In genomic region chr7:156549636-156550035, GRCh38 we compare ENCODE assay signal across 30 cellular contexts.
"Had no signal": no experiment of that assay in that cellular context is flagged by ENCODE, and none has a peak within 500 bp of the region (broad histone marks: within the 10 kb centered on the region; RNA-seq: fewer than 3 reads in every experiment).

No MANE protein-coding gene starts in this region.

- ATAC-seq: naive thymus-derived CD8-positive, alpha-beta T cell; psoas muscle; right cardiac atrium; right lobe of liver; stimulated activated effector memory CD8-positive, alpha-beta T cell treated with anti-CD3 and anti-CD28 coated beads, Interleukin-12 subunit alpha, Interleukin-12 subunit beta, amount 100 ng/mL, for 72 hours; stimulated activated naive B cell treated with anti-CD40 and anti-IgM and Interleukin-4, amounts not matched to agents 10 μg/mL and 1 μg/mL and 100 μg/mL, for 72 hours had no signal

- DNase-seq: naive B cell; naive thymus-derived CD8-positive, alpha-beta T cell; nephron progenitor cell; nucleus accumbens; ovary; posterior cingulate gyrus; psoas muscle; right cardiac atrium; right lobe of liver; sigmoid colon; small intestine; stimulated activated CD4-positive, alpha-beta T cell treated with anti-CD3 and anti-CD28 coated beads, Interleukin-15, amount 100 ng/mL, for 24 hours; stimulated activated CD4-positive, alpha-beta T cell treated with anti-CD3 and anti-CD28 coated beads, Interleukin-2, amount 100 ng/mL, for 24 hours; stimulated activated CD4-positive, alpha-beta T cell treated with anti-CD3 and anti-CD28 coated beads, Interleukin-2, amount 100 ng/mL, for 48 hours; stimulated activated CD4-positive, alpha-beta T cell treated with anti-CD3 and anti-CD28 coated beads, Interleukin-4, amount 100 ng/mL, for 24 hours; stimulated activated naive B cell treated with anti-CD40 and anti-IgM and Interleukin-4, amounts not matched to agents 10 μg/mL and 1 μg/mL and 100 μg/mL, for 72 hours; stimulated activated naive CD4-positive, alpha-beta T cell treated with Interleukin-2 at 50 U/mL for 16 hours; stomach; thyroid gland; trophoblast cell had no signal

- H3K27ac Mint-ChIP-seq: naive thymus-derived CD8-positive, alpha-beta T cell; nephron progenitor cell; progenitor cell of endocrine pancreas; stimulated activated effector memory CD8-positive, alpha-beta T cell treated with anti-CD3 and anti-CD28 coated beads, Interleukin-12 subunit alpha, Interleukin-12 subunit beta, amount 100 ng/mL, for 72 hours; stimulated activated naive B cell treated with anti-CD40 and anti-IgM and Interleukin-4, amounts not matched to agents 10 μg/mL and 1 μg/mL and 100 μg/mL, for 72 hours; stimulated activated naive CD8-positive, alpha-beta T cell treated with anti-CD3 and anti-CD28 coated beads, Interleukin-15, Interleukin-2, amounts not matched to agents 100 ng/mL and 50 ng/mL, for 24 hours had no signal

- H3K9me3 ChIP-seq: neutrophil, ovary, psoas muscle, right lobe of liver, sigmoid colon, stomach, thyroid gland, upper lobe of left lung had no signal

- H3K4me3 Mint-ChIP-seq: naive thymus-derived CD8-positive, alpha-beta T cell; nephron progenitor cell; neural crest cell; stimulated activated effector memory CD8-positive, alpha-beta T cell treated with anti-CD3 and anti-CD28 coated beads, Interleukin-12 subunit alpha, Interleukin-12 subunit beta, amount 100 ng/mL, for 72 hours; stimulated activated naive B cell treated with anti-CD40 and anti-IgM and Interleukin-4, amounts not matched to agents 10 μg/mL and 1 μg/mL and 100 μg/mL, for 72 hours; stimulated activated naive CD8-positive, alpha-beta T cell treated with anti-CD3 and anti-CD28 coated beads, Interleukin-15, Interleukin-2, amounts not matched to agents 100 ng/mL and 50 ng/mL, for 24 hours had no signal

- H3K4me3 ChIP-seq: ovary, psoas muscle, right lobe of liver, sigmoid colon, stomach, thoracic aorta, thyroid gland, tibial nerve, upper lobe of left lung, vagina had no signal

- H3K4me1 Mint-ChIP-seq: naive B cell; naive thymus-derived CD8-positive, alpha-beta T cell; nephron progenitor cell; stimulated activated naive B cell treated with anti-CD40 and anti-IgM and Interleukin-4, amounts not matched to agents 10 μg/mL and 1 μg/mL and 100 μg/mL, for 72 hours had no signal

- H3K4me1 ChIP-seq: parathyroid adenoma, psoas muscle, sigmoid colon, thyroid gland, tibial nerve, upper lobe of left lung, vagina had no signal

- H3K27me3 ChIP-seq: neutrophil, ovary, right lobe of liver, sigmoid colon, stomach, thyroid gland, tibial nerve, upper lobe of left lung, vagina had no signal

- H3K36me3 ChIP-seq: neutrophil, ovary, right lobe of liver, sigmoid colon, thoracic aorta, thyroid gland, upper lobe of left lung, vagina had no signal

- H3K27ac ChIP-seq: neutrophil, ovary, parathyroid adenoma, psoas muscle, right lobe of liver, sigmoid colon, stomach, thoracic aorta, thyroid gland, tibial nerve, upper lobe of left lung, vagina had no signal

- H3K36me3 Mint-ChIP-seq: stimulated activated effector memory CD8-positive, alpha-beta T cell treated with anti-CD3 and anti-CD28 coated beads, Interleukin-12 subunit alpha, Interleukin-12 subunit beta, amount 100 ng/mL, for 72 hours had no signal
